Comparison of ENCODE assay signal across 19 cellular contexts in genomic region chr1:30405631-30406212, GRCh38.
"Had no signal": no experiment of that assay in that cellular context is flagged by ENCODE, and none has a peak within 500 bp of the region (broad histone marks: within the 10 kb centered on the region; RNA-seq: fewer than 3 reads in every experiment).

No MANE protein-coding gene starts in this region.

- H3K9me3 Mint-ChIP-seq: naive thymus-derived CD4-positive, alpha-beta T cell; T-helper 1 cell treated with Interleukin-12 subunit alpha and Interleukin-12 subunit beta and Interleukin-4 antibody, amounts not matched to agents 30 μg/mL and 1 μg/mL, for 36 hours had no signal

- H2AFZ ChIP-seq: hepatocyte had no signal

- H3K4me1 Mint-ChIP-seq: naive thymus-derived CD4-positive, alpha-beta T cell had no signal

- H3K27me3 ChIP-seq: uterus had no signal

- H3K4me3 Mint-ChIP-seq: naive thymus-derived CD4-positive, alpha-beta T cell; T-helper 1 cell treated with Interleukin-12 subunit alpha and Interleukin-12 subunit beta and Interleukin-4 antibody, amounts not matched to agents 30 μg/mL and 1 μg/mL, for 36 hours had no signal

- H3K79me2 ChIP-seq: hepatocyte had no signal

- H3K36me3 ChIP-seq: prostate gland, sigmoid colon, thoracic aorta, uterus had no signal

- H3K27ac ChIP-seq: epithelial cell of prostate, hepatocyte, prostate gland, sigmoid colon, thoracic aorta, uterus had no signal

- H3K4me2 ChIP-seq: hepatocyte had no signal

- H3K27ac Mint-ChIP-seq: naive thymus-derived CD4-positive, alpha-beta T cell; T-helper 1 cell treated with Interleukin-12 subunit alpha and Interleukin-12 subunit beta and Interleukin-4 antibody, amounts not matched to agents 30 μg/mL and 1 μg/mL, for 36 hours had no signal

- ATAC-seq: naive thymus-derived CD4-positive, alpha-beta T cell; stimulated activated naive CD8-positive, alpha-beta T cell treated with anti-CD3 and anti-CD28 coated beads, Interleukin-15, Interleukin-2, amounts not matched to agents 100 U/mL and 50 U/mL, for 24 hours had no signal

- DNase-seq: activated CD4-positive, alpha-beta T cell treated with anti-CD3 and anti-CD28 coated beads for 48 hours; activated naive CD4-positive, alpha-beta T cell; caudate nucleus; cortex of kidney; effector memory CD4-positive, alpha-beta T cell; kidney glomerular epithelial cell; naive thymus-derived CD4-positive, alpha-beta T cell; nucleus accumbens; stimulated activated CD4-positive, alpha-beta T cell treated with anti-CD3 and anti-CD28 coated beads, Interleukin-2, amount 100 ng/mL, for 48 hours; stimulated activated CD8-positive, alpha-beta memory T cell treated with anti-CD3 and anti-CD28 coated beads, Interleukin-4, amount 100 ng/mL, for 48 hours; stimulated activated naive CD8-positive, alpha-beta T cell treated with anti-CD3 and anti-CD28 coated beads, Interleukin-15, Interleukin-2, amounts not matched to agents 100 U/mL and 50 U/mL, for 24 hours had no signal

- H3K36me3 Mint-ChIP-seq: naive thymus-derived CD4-positive, alpha-beta T cell had no signal

- H3K9me3 ChIP-seq: prostate gland, sigmoid colon, thoracic aorta, uterus had no signal

- H3K4me3 ChIP-seq: hepatocyte, lung, prostate gland, sigmoid colon, thoracic aorta, uterus had no signal

- H3K4me1 ChIP-seq: prostate gland, sigmoid colon, uterus had no signal
